10 cellular contexts compared by ENCODE assay signal in the genomic region with DNA sequence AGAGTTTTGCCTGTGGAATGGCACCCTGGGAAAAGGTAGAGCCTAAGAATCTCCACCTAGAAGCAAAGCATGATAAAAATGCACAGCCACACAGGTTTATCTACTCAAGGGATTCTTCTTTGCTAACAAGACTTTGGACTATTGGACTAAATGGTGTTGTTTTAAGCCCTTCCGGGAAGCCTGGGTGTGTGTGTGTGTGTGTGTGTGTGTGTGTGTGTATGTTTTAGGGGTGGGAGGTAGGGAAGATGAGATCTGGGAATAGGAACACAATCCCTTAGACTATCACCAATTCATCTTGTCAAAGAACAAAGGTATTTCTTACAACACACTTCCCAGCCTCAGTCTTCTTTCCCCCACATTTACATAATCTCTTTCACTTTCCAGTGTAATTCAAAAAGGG.
"Had no signal": no experiment of that assay in that cellular context is flagged by ENCODE, and none has a peak within 500 bp of the region (broad histone marks: within the 10 kb centered on the region; RNA-seq: fewer than 3 reads in every experiment).

No MANE protein-coding gene starts in this region.

- H3K4me3 Mint-ChIP-seq: HFFc6 had no signal

- H3K27ac Mint-ChIP-seq: HFFc6 had no signal

- H3K9ac ChIP-seq: GM23248 had no signal

- H3K27ac ChIP-seq: GM23248, HL-60 had no signal

- H2AFZ ChIP-seq: GM23248 had no signal

- H3K4me3 ChIP-seq: GM23248, HAP-1, K562 had no signal

- H3K9me3 ChIP-seq: HAP-1 had no signal

- DNase-seq: GM23248, GOT3, H7, HFFc6, IMR-90, KG1 had no signal

- H3K9me3 Mint-ChIP-seq: HFFc6 had no signal

- H3K4me1 ChIP-seq: HAP-1 had no signal

- H3K36me3 ChIP-seq: HAP-1 had no signal

- ATAC-seq: HCT116, K562 had no signal
